30 cellular contexts compared by ENCODE assay signal in genomic region chrX:80751456-80751855, GRCh38.
"Had no signal": no experiment of that assay in that cellular context is flagged by ENCODE, and none has a peak within 500 bp of the region (broad histone marks: within the 10 kb centered on the region; RNA-seq: fewer than 3 reads in every experiment).

No MANE protein-coding gene starts in this region.

- H3K27me3 ChIP-seq: esophagus squamous epithelium, gastrocnemius medialis, neutrophil, ovary, right lobe of liver, upper lobe of left lung, vagina had no signal

- ATAC-seq: activated CD4-positive, CD25-positive, alpha-beta regulatory T cell treated with anti-CD3 and anti-CD28 coated beads, Interleukin-2, amount 50 U/mL, for 24 hours; gastrocnemius medialis; left colon; right lobe of liver; stimulated activated naive CD8-positive, alpha-beta T cell treated with anti-CD3 and anti-CD28 coated beads, Interleukin-15, Interleukin-2, amounts not matched to agents 100 U/mL and 50 U/mL, for 24 hours had no signal

- DNase-seq: activated CD4-positive, alpha-beta T cell treated with anti-CD3 and anti-CD28 coated beads for 48 hours; activated CD4-positive, alpha-beta T cell treated with anti-CD3 and anti-CD28 coated beads, Interleukin-2, amount 50 U/mL, for 48 hours; activated CD8-positive, alpha-beta memory T cell treated with anti-CD3 and anti-CD28 coated beads for 24 hours; activated CD8-positive, alpha-beta memory T cell treated with anti-CD3 and anti-CD28 coated beads, Interleukin-2, amount 50 U/mL, for 4 hours; activated effector memory CD4-positive, alpha-beta T cell treated with anti-CD3 and anti-CD28 coated beads, Interleukin-2, amount 50 U/mL, for 16 hours; activated naive CD4-positive, alpha-beta T cell treated with anti-CD3 and anti-CD28 coated beads for 36 hours; activated naive CD8-positive, alpha-beta T cell treated with anti-CD3 and anti-CD28 coated beads for 36 hours; activated T-cell treated with anti-CD3 and anti-CD28 coated beads, Interleukin-2, amount 50 U/mL, for 1 hour; amniotic stem cell; central memory CD4-positive, alpha-beta T cell; endodermal cell; esophagus squamous epithelium; gastrocnemius medialis; glutamatergic neuron; kidney; left colon; naive B cell; nephron progenitor cell; ovary; right lobe of liver; stimulated activated CD4-positive, alpha-beta T cell treated with anti-CD3 and anti-CD28 coated beads, Interleukin-12 subunit alpha, Interleukin-12 subunit beta, amount 100 ng/mL, for 4 hours; stimulated activated CD4-positive, alpha-beta T cell treated with anti-CD3 and anti-CD28 coated beads, Interleukin-4, amount 100 ng/mL, for 1 hour; stimulated activated naive CD8-positive, alpha-beta T cell treated with anti-CD3 and anti-CD28 coated beads, Interleukin-15, Interleukin-2, amounts not matched to agents 100 U/mL and 50 U/mL, for 24 hours; T-helper 9 cell; upper lobe of left lung had no signal

- H3K36me3 ChIP-seq: esophagus squamous epithelium, gastrocnemius medialis, neutrophil, ovary, right lobe of liver, upper lobe of left lung, vagina had no signal

- H3K4me1 ChIP-seq: esophagus squamous epithelium, gastrocnemius medialis, right lobe of liver, upper lobe of left lung, vagina had no signal

- H3K4me3 ChIP-seq: esophagus squamous epithelium, gastrocnemius medialis, ovary, right lobe of liver, skin epidermis, upper lobe of left lung, vagina had no signal

- H3K9me3 ChIP-seq: neutrophil, ovary, right lobe of liver had no signal

- H3K27ac ChIP-seq: esophagus squamous epithelium, gastrocnemius medialis, neutrophil, ovary, right lobe of liver, skin epidermis, upper lobe of left lung, vagina, VCaP had no signal
